In the genomic region with DNA sequence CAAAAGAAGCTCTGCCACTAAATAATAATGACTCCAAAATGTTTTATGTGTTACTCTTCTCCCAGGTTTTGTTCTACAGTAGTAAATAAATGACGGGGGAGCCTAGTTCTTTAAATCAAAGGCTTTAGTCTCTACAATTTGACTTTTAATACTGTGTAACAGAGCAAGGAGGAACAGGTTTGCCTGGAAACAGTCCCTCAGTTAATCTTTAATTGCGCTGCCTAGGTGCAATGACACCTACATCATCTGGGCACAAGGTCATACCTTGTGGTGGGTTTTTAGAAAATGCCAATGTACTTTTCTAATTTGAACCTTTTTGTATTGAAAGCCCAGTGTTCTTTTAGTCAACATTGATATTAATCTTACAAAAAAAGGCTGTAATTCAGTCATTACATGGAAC, we compare ENCODE assay signal across 19 cellular contexts.
"Had no signal": no experiment of that assay in that cellular context is flagged by ENCODE, and none has a peak within 500 bp of the region (broad histone marks: within the 10 kb centered on the region; RNA-seq: fewer than 3 reads in every experiment).

No MANE protein-coding gene starts in this region.

- H3K4me3 ChIP-seq: colonic mucosa, esophagus squamous epithelium, gastroesophageal sphincter, left ventricle myocardium inferior, lower lobe of right lung, right lobe of liver, tibial artery had no signal

- H3K27me3 ChIP-seq: colonic mucosa, esophagus squamous epithelium, gastroesophageal sphincter, neutrophil, right lobe of liver, tibial artery had no signal

- H3K27ac ChIP-seq: colonic mucosa, esophagus squamous epithelium, gastroesophageal sphincter, left ventricle myocardium inferior, lower lobe of right lung, neutrophil, right lobe of liver, tibial artery had no signal

- DNase-seq: caudate nucleus; colonic mucosa; dermis blood vessel endothelial cell; esophagus squamous epithelium; foreskin fibroblast; glutamatergic neuron; kidney glomerular epithelial cell; left ventricle myocardium inferior; lower lobe of right lung; midbrain; nephron progenitor cell; right lobe of liver; stimulated activated CD4-positive, alpha-beta T cell treated with anti-CD3 and anti-CD28 coated beads, Interleukin-15, amount 100 ng/mL, for 24 hours; stimulated activated CD4-positive, alpha-beta T cell treated with anti-CD3 and anti-CD28 coated beads, Interleukin-1b, Interleukin-23, amount 100 ng/mL, for 48 hours; stimulated activated CD4-positive, alpha-beta T cell treated with anti-CD3 and anti-CD28 coated beads, Interleukin-4, amount 100 ng/mL, for 24 hours; tibial artery had no signal

- H3K9me3 ChIP-seq: colonic mucosa, esophagus squamous epithelium, gastroesophageal sphincter, left ventricle myocardium inferior, lower lobe of right lung, neutrophil, right lobe of liver, tibial artery had no signal

- ATAC-seq: gastroesophageal sphincter; lower lobe of right lung; right lobe of liver; stimulated activated memory B cell treated with anti-CD40 and anti-IgM and Interleukin-4, amounts not matched to agents 10 μg/mL and 1 μg/mL and 100 μg/mL, for 72 hours had no signal

- H3K4me1 ChIP-seq: colonic mucosa, gastroesophageal sphincter, left ventricle myocardium inferior, lower lobe of right lung, right lobe of liver had no signal

- H3K36me3 ChIP-seq: colonic mucosa, esophagus squamous epithelium, gastroesophageal sphincter, left ventricle myocardium inferior, lower lobe of right lung, neutrophil, right lobe of liver, tibial artery had no signal
